Comparison of ENCODE assay signal across 24 cellular contexts in genomic region chr5:124847907-124848306, GRCh38.
DNase-seq lines count a peak whose midpoint lies in the region; ATAC-seq and TF ChIP-seq lines count a peak whose summit lies in the region.
"Had no signal": no experiment of that assay in that cellular context is flagged by ENCODE, and none has a peak within 500 bp of the region (broad histone marks: within the 10 kb centered on the region; RNA-seq: fewer than 3 reads in every experiment).

No MANE protein-coding gene starts in this region.

- no peak overlapping the region for H3K4me2 ChIP-seq in neural cell (ENCODE audit: low read length)

- TF ChIP-seq CTCF in neural cell (IDR thresholded peaks at IDR 0.05; ENCODE audit: poor library complexity, severe bottlenecking) (no peak), psoas muscle (IDR thresholded peaks at IDR 0.05) (no peak)

- intact Hi-C loops in psoas muscle (cut with DNase I) = no loop called here

- ATAC-seq in psoas muscle = no peak
- ATAC-seq: activated CD8-positive, alpha-beta T cell treated with anti-CD3 and anti-CD28 coated beads for 36 hours; activated T-helper 17 cell treated with anti-CD3 and anti-CD28 coated beads, Interleukin-2, amount 50 U/mL, for 72 hours; PC-3; Right ventricle myocardium inferior had no signal

- H4K20me1 ChIP-seq in neural cell (ENCODE audit: insufficient read depth) = no peaks in the 10 kb centered on the region

- H3K36me3 ChIP-seq in neural cell (ENCODE audit: insufficient read depth, low read length) (no peaks in the 10 kb centered on the region), psoas muscle (ENCODE audit: insufficient read depth in 1 of 2, low read depth in 1 of 2) (no peaks in the 10 kb centered on the region)
- H3K36me3 ChIP-seq: left ventricle myocardium inferior, suprapubic skin had no signal

- DNase-seq in DMS79 treated with DMSO at 0.1 percent for 48 hours (lab: John Stamatoyannopoulos, UW) (peak; percentile 8), DMS79 (lab: John Stamatoyannopoulos, UW) (no peak), NCI-H2029 (lab: John Stamatoyannopoulos, UW) (peak; percentile 77), NCI-H446 treated with DMSO at 0.1 percent for 48 hours (lab: John Stamatoyannopoulos, UW) (peak; percentile 20), psoas muscle (no peak), midbrain (lab: John Stamatoyannopoulos, UW) (no peak), CD1c-positive myeloid dendritic cell (ENCODE audit: extremely low spot score) (no peak)
- DNase-seq: 8988T; activated CD8-positive, alpha-beta T cell treated with anti-CD3 and anti-CD28 coated beads for 36 hours; CD4-positive, alpha-beta memory T cell; DMS 273 treated with DMSO at 0.1 percent for 48 hours; effector CD4-positive, alpha-beta T cell; GDM1; left ventricle myocardium inferior; naive B cell; NCI-H1930; NCI-H774; nucleus accumbens; PC-3; stimulated activated naive CD4-positive, alpha-beta T cell had no signal

- peak; percentile 90 for TF ChIP-seq EP300 in neural cell (conservative IDR thresholded peaks at IDR 0.05; ENCODE audit: poor library complexity, severe bottlenecking)

- H3K4me1 ChIP-seq in psoas muscle = no peaks in the 10 kb centered on the region
- H3K4me1 ChIP-seq: left ventricle myocardium inferior, suprapubic skin had no signal

- no peaks in the 10 kb centered on the region for H3F3A ChIP-seq in neural cell (ENCODE audit: insufficient read depth, low read length, poor library complexity, severe bottlenecking)

- no peak overlapping the region for H3K9ac ChIP-seq in neural cell (ENCODE audit: low read length)

- H3K27ac ChIP-seq in neural cell (ENCODE audit: low read length) = no peak overlapping the region
- H3K27ac ChIP-seq in psoas muscle = no peak overlapping the region
- H3K27ac ChIP-seq: left ventricle myocardium inferior, suprapubic skin had no signal

- H2AFZ ChIP-seq in neural cell (ENCODE audit: low read depth, low read length) = no peak overlapping the region

- H3K79me2 ChIP-seq in neural cell (replicated peaks; ENCODE audit: insufficient read depth, low read length) = no peaks in the 10 kb centered on the region

- H3K4me3 ChIP-seq in neural cell (ENCODE audit: low read length) = no peak overlapping the region
- no peak overlapping the region for H3K4me3 ChIP-seq in psoas muscle
- H3K4me3 ChIP-seq: left ventricle myocardium inferior, suprapubic skin had no signal

- no peaks in the 10 kb centered on the region for H3K9me2 ChIP-seq in neural cell (ENCODE audit: insufficient read depth, low read length)

- H3K27me3 ChIP-seq in neural cell (ENCODE audit: insufficient read depth, low read depth, low read length) = no peaks in the 10 kb centered on the region
- no peaks in the 10 kb centered on the region for H3K27me3 ChIP-seq in psoas muscle (ENCODE audit: insufficient read depth in 3 of 3, low read length in 2 of 3)
- H3K27me3 ChIP-seq: suprapubic skin had no signal

- no peak for TF ChIP-seq RAD21 in neural cell (conservative IDR thresholded peaks at IDR 0.05)

- H3K9me3 ChIP-seq in neural cell (ENCODE audit: low read length) (no peaks in the 10 kb centered on the region), psoas muscle (no peaks in the 10 kb centered on the region)
- H3K9me3 ChIP-seq: left ventricle myocardium inferior, suprapubic skin had no signal

- WGBS in psoas muscle, 3 donors = 85 to 88% (median 88%) methylated on average over 3 of the region's 3 CpGs

TF ChIP-seq in neural cell, 6 proteins besides CTCF, POLR2A, EP300 and RAD21:
- TF ChIP-seq TAF1 (IDR thresholded peaks at IDR 0.05; ENCODE audit: low read depth) (no peak), POLR2AphosphoS5 (IDR thresholded peaks at IDR 0.05) (peak; percentile 71)
TF ChIP-seq in neural cell: peak in this region for 1.

Comparison
In these comparisons a context has a peak if more than half of its experiments do, and no peak if none do; other contexts are left out.
1. DNase-seq: peak in DMS79 treated with DMSO at 0.1 percent for 48 hours (single experiment), NCI-H2029 (single experiment) and NCI-H446 treated with DMSO at 0.1 percent for 48 hours (single experiment); none in DMS79 (single experiment), psoas muscle (0 of 2), midbrain (single experiment) and CD1c-positive myeloid dendritic cell (single experiment).